ENCODE assay signal across 22 cellular contexts in genomic region chr15:40555876-40556275, GRCh38.
"Had no signal": no experiment of that assay in that cellular context is flagged by ENCODE, and none has a peak within 500 bp of the region (broad histone marks: within the 10 kb centered on the region; RNA-seq: fewer than 3 reads in every experiment).

No MANE protein-coding gene starts in this region.

- DNase-seq: effector CD8-positive, alpha-beta T cell; gastrocnemius medialis; glutamatergic neuron; islet precursor cell; mammary epithelial cell; mucosa of descending colon; natural killer cell; ovary; right cardiac atrium; stimulated activated CD4-positive, alpha-beta T cell treated with anti-CD3 and anti-CD28 coated beads, Interleukin-4, amount 100 ng/mL, for 1 hour; stimulated activated CD8-positive, alpha-beta memory T cell treated with anti-CD3 and anti-CD28 coated beads, Interleukin-4, amount 100 ng/mL, for 48 hours; stimulated activated naive CD8-positive, alpha-beta T cell treated with anti-CD3 and anti-CD28 coated beads, Interleukin-15, amount 100 ng/mL, for 72 hours; testis; upper lobe of right lung had no signal

- H3K27me3 ChIP-seq: gastrocnemius medialis, ovary, testis, tibial nerve, upper lobe of right lung, vagina had no signal

- H3K9me3 Mint-ChIP-seq: natural killer cell; neural crest cell; stimulated activated effector memory CD8-positive, alpha-beta T cell treated with anti-CD3 and anti-CD28 coated beads, Interleukin-12 subunit alpha, Interleukin-12 subunit beta, amount 100 ng/mL, for 72 hours; stimulated activated naive CD8-positive, alpha-beta T cell treated with anti-CD3 and anti-CD28 coated beads, Interleukin-15, amount 100 ng/mL, for 72 hours had no signal

- H3K4me3 Mint-ChIP-seq: natural killer cell; neural crest cell; stimulated activated effector memory CD8-positive, alpha-beta T cell treated with anti-CD3 and anti-CD28 coated beads, Interleukin-12 subunit alpha, Interleukin-12 subunit beta, amount 100 ng/mL, for 72 hours; stimulated activated naive CD8-positive, alpha-beta T cell treated with anti-CD3 and anti-CD28 coated beads, Interleukin-15, amount 100 ng/mL, for 72 hours had no signal

- H3K4me1 ChIP-seq: testis, upper lobe of right lung, vagina had no signal

- H3K4me3 ChIP-seq: coronary artery, gastrocnemius medialis, mucosa of descending colon, ovary, testis, tibial nerve, upper lobe of right lung, vagina had no signal

- H3K36me3 ChIP-seq: ovary had no signal

- H3K27ac ChIP-seq: coronary artery, ovary, testis, tibial nerve, upper lobe of right lung, vagina had no signal

- ATAC-seq: esophagus mucosa; gastrocnemius medialis; left lobe of liver; mucosa of descending colon; natural killer cell; right cardiac atrium; stimulated activated effector memory CD8-positive, alpha-beta T cell treated with anti-CD3 and anti-CD28 coated beads, Interleukin-12 subunit alpha, Interleukin-12 subunit beta, amount 100 ng/mL, for 72 hours; stimulated activated naive CD8-positive, alpha-beta T cell treated with anti-CD3 and anti-CD28 coated beads, Interleukin-15, amount 100 ng/mL, for 72 hours; upper lobe of right lung had no signal

- H3K27ac Mint-ChIP-seq: natural killer cell; progenitor cell of endocrine pancreas; stimulated activated effector memory CD8-positive, alpha-beta T cell treated with anti-CD3 and anti-CD28 coated beads, Interleukin-12 subunit alpha, Interleukin-12 subunit beta, amount 100 ng/mL, for 72 hours had no signal

- H3K9me3 ChIP-seq: gastrocnemius medialis, mucosa of descending colon, ovary, testis, tibial nerve, upper lobe of right lung, vagina had no signal

- H3K27me3 Mint-ChIP-seq: progenitor cell of endocrine pancreas; stimulated activated naive CD8-positive, alpha-beta T cell treated with anti-CD3 and anti-CD28 coated beads, Interleukin-15, amount 100 ng/mL, for 72 hours had no signal
